ENCODE assay signal across 27 cellular contexts in the genomic region with DNA sequence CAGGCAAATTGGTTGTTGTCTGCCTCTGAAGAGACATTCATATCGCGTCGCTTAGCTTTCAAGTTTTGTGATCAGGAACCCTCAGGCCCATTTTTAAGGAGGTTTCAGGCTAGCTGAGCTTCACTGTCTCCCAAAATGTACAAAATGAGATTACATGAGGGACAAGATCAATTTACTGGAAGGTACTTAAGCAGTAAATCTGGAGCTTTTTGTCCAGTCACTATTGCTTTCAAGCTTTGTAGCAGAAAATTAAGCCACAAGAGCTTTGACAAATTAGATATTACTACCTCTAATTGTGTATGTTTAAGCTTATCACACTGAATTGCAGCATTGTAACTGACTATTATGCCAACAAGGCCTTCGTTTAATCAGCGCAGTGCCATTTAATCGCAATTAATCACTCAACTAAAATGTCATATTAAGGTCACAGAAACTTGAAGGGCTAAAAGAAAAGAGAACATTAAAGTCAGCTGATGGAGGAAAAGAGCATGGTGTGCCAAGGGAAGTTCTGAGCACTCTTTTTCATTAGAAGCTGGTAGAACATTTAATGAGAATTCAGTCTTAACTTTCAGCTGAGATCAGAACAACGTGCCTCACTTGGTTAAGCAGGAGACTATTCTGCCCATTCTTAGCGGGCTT.
A peak's percentile ranks its signal among the peaks of the same experiment; 100 is the strongest.
DNase-seq lines count a peak whose midpoint lies in the region; ATAC-seq and TF ChIP-seq lines count a peak whose summit lies in the region.
"Had no signal": no experiment of that assay in that cellular context is flagged by ENCODE, and none has a peak within 500 bp of the region (broad histone marks: within the 10 kb centered on the region; RNA-seq: fewer than 3 reads in every experiment).

No MANE protein-coding gene starts in this region.

- no peak overlapping the region for H3K27ac ChIP-seq in coronary artery
- H3K27ac ChIP-seq: A549, breast epithelium, colonic mucosa, KMS-11, pancreas, right lobe of liver had no signal

- H3K4me1 ChIP-seq in BE2C, result peaks cover 60% of the 10 kb centered on the region
- H3K4me1 ChIP-seq: A549, breast epithelium, colonic mucosa, pancreas, right lobe of liver had no signal

- ATAC-seq in SK-N-SH treated with all-trans-retinoic acid at 6 μM for 48 hours (peak; percentile 70), GM19035 (IDR thresholded peaks at IDR 0.05; ENCODE audit: unreplicated experiment) (no peak)
- ATAC-seq: A549, natural killer cell, right lobe of liver had no signal

- peak overlapping the region; percentile 37 for H3K27ac Mint-ChIP-seq in nephron progenitor cell
- H3K27ac Mint-ChIP-seq: activated B cell treated with CpG ODN at 0.5 μM for 24 hours; B cell; endodermal cell; natural killer cell; stimulated activated naive CD8-positive, alpha-beta T cell treated with anti-CD3 and anti-CD28 coated beads, Interleukin-15, Interleukin-2, amounts not matched to agents 100 ng/mL and 50 ng/mL, for 24 hours; T-helper 2 cell treated with Interferon-gamma antibody and Interleukin-4, amounts not matched to agents 5 μg/mL and 100 μg/mL, for 36 hours had no signal

- peaks cover 13% of the 10 kb centered on the region for H3K36me3 ChIP-seq in BE2C
- H3K36me3 ChIP-seq: breast epithelium, colonic mucosa, pancreas, right lobe of liver had no signal

- H3K4me3 ChIP-seq in BE2C (ENCODE audit: low read depth, low read length) (no peak overlapping the region), coronary artery (no peak overlapping the region)
- H3K4me3 ChIP-seq: A549, breast epithelium, colonic mucosa, pancreas, right lobe of liver had no signal

- no peaks in the 10 kb centered on the region for H3K9me3 ChIP-seq in BE2C
- H3K9me3 ChIP-seq: A549, breast epithelium, colonic mucosa, pancreas, right lobe of liver had no signal

- peaks cover 43% of the 10 kb centered on the region for H3K4me1 Mint-ChIP-seq in nephron progenitor cell
- H3K4me1 Mint-ChIP-seq: activated B cell treated with CpG ODN at 0.5 μM for 24 hours, B cell, natural killer cell had no signal

- peaks cover 3% of the 10 kb centered on the region for H3K27me3 Mint-ChIP-seq in nephron progenitor cell (ENCODE audit: low read depth, poor library complexity)
- H3K27me3 Mint-ChIP-seq: activated B cell treated with CpG ODN at 0.5 μM for 24 hours; B cell; stimulated activated naive CD8-positive, alpha-beta T cell treated with anti-CD3 and anti-CD28 coated beads, Interleukin-15, Interleukin-2, amounts not matched to agents 100 ng/mL and 50 ng/mL, for 24 hours had no signal

- no peaks in the 10 kb centered on the region for H3K36me3 Mint-ChIP-seq in nephron progenitor cell (ENCODE audit: low read depth)
- H3K36me3 Mint-ChIP-seq: natural killer cell had no signal

- DNase-seq in BE2C (peak; percentile 78), NCI-H146 treated with DMSO at 0.1 percent for 48 hours (lab: John Stamatoyannopoulos, UW; ENCODE audit: unreplicated experiment) (peak; percentile 10), nephron progenitor cell (no peak), D341Med (ENCODE audit: low spot score) (no peak), coronary artery (ENCODE audit: low spot score) (no peak), NCI-H526 (lab: John Stamatoyannopoulos, UW) (no peak)
- DNase-seq: activated B cell treated with CpG ODN at 0.5 μM for 24 hours; activated naive CD4-positive, alpha-beta T cell treated with anti-CD3 and anti-CD28 coated beads, Interleukin-2, amount 50 U/mL, for 16 hours; amygdala; colonic mucosa; DMS79; endodermal cell; GF-D8; GOT3; natural killer cell; NCI-H1694 treated with DMSO at 0.1 percent for 48 hours; pancreas; right lobe of liver; trophoblast cell had no signal

- H3K27me3 ChIP-seq in BE2C, result no peaks in the 10 kb centered on the region
- H3K27me3 ChIP-seq: breast epithelium, colonic mucosa, right lobe of liver had no signal

- TF ChIP-seq CTCF in BE2C (IDR thresholded peaks at IDR 0.05; ENCODE audit: low read depth, low read length) (no peak), nephron progenitor cell (IDR thresholded peaks at IDR 0.05) (no peak), coronary artery (IDR thresholded peaks at IDR 0.05) (no peak)

- H3K4me3 Mint-ChIP-seq in nephron progenitor cell, result no peak overlapping the region
- H3K4me3 Mint-ChIP-seq: activated B cell treated with CpG ODN at 0.5 μM for 24 hours; B cell; endodermal cell; natural killer cell; stimulated activated naive CD8-positive, alpha-beta T cell treated with anti-CD3 and anti-CD28 coated beads, Interleukin-15, Interleukin-2, amounts not matched to agents 100 ng/mL and 50 ng/mL, for 24 hours; T-helper 2 cell treated with Interferon-gamma antibody and Interleukin-4, amounts not matched to agents 5 μg/mL and 100 μg/mL, for 36 hours had no signal

- no peaks in the 10 kb centered on the region for H3K9me3 Mint-ChIP-seq in nephron progenitor cell
- H3K9me3 Mint-ChIP-seq: activated B cell treated with CpG ODN at 0.5 μM for 24 hours; endodermal cell; natural killer cell; stimulated activated naive CD8-positive, alpha-beta T cell treated with anti-CD3 and anti-CD28 coated beads, Interleukin-15, Interleukin-2, amounts not matched to agents 100 ng/mL and 50 ng/mL, for 24 hours; T-helper 2 cell treated with Interferon-gamma antibody and Interleukin-4, amounts not matched to agents 5 μg/mL and 100 μg/mL, for 36 hours had no signal

TF ChIP-seq in SK-N-SH treated with all-trans-retinoic acid at 6 μM for 48 hours, 23 proteins besides CTCF, POLR2A, EP300 and RAD21 (continues in another document):
- TF ChIP-seq, protein P1, sequence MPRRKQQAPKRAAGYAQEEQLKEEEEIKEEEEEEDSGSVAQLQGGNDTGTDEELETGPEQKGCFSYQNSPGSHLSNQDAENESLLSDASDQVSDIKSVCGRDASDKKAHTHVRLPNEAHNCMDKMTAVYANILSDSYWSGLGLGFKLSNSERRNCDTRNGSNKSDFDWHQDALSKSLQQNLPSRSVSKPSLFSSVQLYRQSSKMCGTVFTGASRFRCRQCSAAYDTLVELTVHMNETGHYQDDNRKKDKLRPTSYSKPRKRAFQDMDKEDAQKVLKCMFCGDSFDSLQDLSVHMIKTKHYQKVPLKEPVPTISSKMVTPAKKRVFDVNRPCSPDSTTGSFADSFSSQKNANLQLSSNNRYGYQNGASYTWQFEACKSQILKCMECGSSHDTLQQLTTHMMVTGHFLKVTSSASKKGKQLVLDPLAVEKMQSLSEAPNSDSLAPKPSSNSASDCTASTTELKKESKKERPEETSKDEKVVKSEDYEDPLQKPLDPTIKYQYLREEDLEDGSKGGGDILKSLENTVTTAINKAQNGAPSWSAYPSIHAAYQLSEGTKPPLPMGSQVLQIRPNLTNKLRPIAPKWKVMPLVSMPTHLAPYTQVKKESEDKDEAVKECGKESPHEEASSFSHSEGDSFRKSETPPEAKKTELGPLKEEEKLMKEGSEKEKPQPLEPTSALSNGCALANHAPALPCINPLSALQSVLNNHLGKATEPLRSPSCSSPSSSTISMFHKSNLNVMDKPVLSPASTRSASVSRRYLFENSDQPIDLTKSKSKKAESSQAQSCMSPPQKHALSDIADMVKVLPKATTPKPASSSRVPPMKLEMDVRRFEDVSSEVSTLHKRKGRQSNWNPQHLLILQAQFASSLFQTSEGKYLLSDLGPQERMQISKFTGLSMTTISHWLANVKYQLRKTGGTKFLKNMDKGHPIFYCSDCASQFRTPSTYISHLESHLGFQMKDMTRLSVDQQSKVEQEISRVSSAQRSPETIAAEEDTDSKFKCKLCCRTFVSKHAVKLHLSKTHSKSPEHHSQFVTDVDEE (CRISPR knock-in tag; IDR thresholded peaks at IDR 0.05), result peak; percentile 99
- TF ChIP-seq ZNF565 (CRISPR knock-in tag; conservative IDR thresholded peaks at IDR 0.05; ENCODE audit: low read depth), result peak; percentile 87
- TF ChIP-seq TOX (CRISPR knock-in tag; IDR thresholded peaks at IDR 0.05; ENCODE audit: borderline replicate concordance), result 0 out of 2 replicates have a peak, but pooled peaks have one; percentile 30
- peak; percentile 92; the same call in 1 of the 2 replicates for TF ChIP-seq PPARA (CRISPR knock-in tag; IDR thresholded peaks at IDR 0.05; ENCODE audit: borderline replicate concordance)
- peak; percentile 99 for TF ChIP-seq TCF4 (CRISPR knock-in tag; IDR thresholded peaks at IDR 0.05; ENCODE audit: borderline replicate concordance)
- peak; percentile 86; the same call in 1 of the 2 replicates for TF ChIP-seq RARB (CRISPR knock-in tag; IDR thresholded peaks at IDR 0.05)
- TF ChIP-seq OSR1 (CRISPR knock-in tag; IDR thresholded peaks at IDR 0.05), result no peak
- no peak for TF ChIP-seq CSDC2 (CRISPR knock-in tag; IDR thresholded peaks at IDR 0.05)
- peak; percentile 83 for TF ChIP-seq ZNF70 (CRISPR knock-in tag; IDR thresholded peaks at IDR 0.05)
- TF ChIP-seq ZFP30 (CRISPR knock-in tag; IDR thresholded peaks at IDR 0.05), result no peak
- no peak for TF ChIP-seq ZFP3 (CRISPR knock-in tag; IDR thresholded peaks at IDR 0.05)
- TF ChIP-seq SNAI2 (CRISPR knock-in tag; IDR thresholded peaks at IDR 0.05), result peak; percentile 90
- TF ChIP-seq, protein P2, sequence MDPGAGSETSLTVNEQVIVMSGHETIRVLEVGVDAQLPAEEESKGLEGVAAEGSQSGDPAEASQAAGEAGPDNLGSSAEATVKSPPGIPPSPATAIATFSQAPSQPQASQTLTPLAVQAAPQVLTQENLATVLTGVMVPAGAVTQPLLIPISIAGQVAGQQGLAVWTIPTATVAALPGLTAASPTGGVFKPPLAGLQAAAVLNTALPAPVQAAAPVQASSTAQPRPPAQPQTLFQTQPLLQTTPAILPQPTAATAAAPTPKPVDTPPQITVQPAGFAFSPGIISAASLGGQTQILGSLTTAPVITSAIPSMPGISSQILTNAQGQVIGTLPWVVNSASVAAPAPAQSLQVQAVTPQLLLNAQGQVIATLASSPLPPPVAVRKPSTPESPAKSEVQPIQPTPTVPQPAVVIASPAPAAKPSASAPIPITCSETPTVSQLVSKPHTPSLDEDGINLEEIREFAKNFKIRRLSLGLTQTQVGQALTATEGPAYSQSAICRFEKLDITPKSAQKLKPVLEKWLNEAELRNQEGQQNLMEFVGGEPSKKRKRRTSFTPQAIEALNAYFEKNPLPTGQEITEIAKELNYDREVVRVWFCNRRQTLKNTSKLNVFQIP (CRISPR knock-in tag; IDR thresholded peaks at IDR 0.05; ENCODE audit: borderline replicate concordance, low read depth), result peak; percentile 89; the same call in 1 of the 2 replicates
- 0 out of 2 replicates have a peak, but pooled peaks have one; percentile 56 for TF ChIP-seq ARNTL (CRISPR knock-in tag; IDR thresholded peaks at IDR 0.05; ENCODE audit: borderline replicate concordance, low read depth)

Comparison
In these comparisons a context has a peak if more than half of its experiments do, and no peak if none do; other contexts are left out.
1. DNase-seq: peak in BE2C (single experiment) and NCI-H146 treated with DMSO at 0.1 percent for 48 hours (single experiment); none in nephron progenitor cell (single experiment), D341Med (single experiment), coronary artery (single experiment) and NCI-H526 (0 of 2).